Comparison of ENCODE assay signal across 12 cellular contexts in genomic region chr6:15642276-15642675, GRCh38. TPM values are rescaled to one million over a fixed set of nuclear protein-coding genes. Genes with fewer than 3 reads are reported as not detected.
DNase-seq lines count a peak whose midpoint lies in the region; ATAC-seq and TF ChIP-seq lines count a peak whose summit lies in the region.
"Had no signal": no experiment of that assay in that cellular context is flagged by ENCODE, and none has a peak within 500 bp of the region (broad histone marks: within the 10 kb centered on the region; RNA-seq: fewer than 3 reads in every experiment).

No MANE protein-coding gene starts in this region.

- H3K56ac ChIP-seq in IMR-90 (ENCODE audit: extremely low read depth, insufficient read depth, low read length), result no peak overlapping the region

- H3K27ac Mint-ChIP-seq in memory B cell, result no peak overlapping the region
- H3K27ac Mint-ChIP-seq: activated naive CD8-positive, alpha-beta T cell treated with anti-CD3 and anti-CD28 coated beads for 36 hours had no signal

- no peaks in the 10 kb centered on the region for H4K20me1 ChIP-seq in IMR-90 (ENCODE audit: insufficient read depth, low read length)

- no peak overlapping the region for H4K5ac ChIP-seq in IMR-90 (ENCODE audit: low read depth, low read length)

- no peaks in the 10 kb centered on the region for H3K4me1 ChIP-seq in IMR-90 (ENCODE audit: control insufficient read depth, insufficient read depth, low read length)

- no peak for TF ChIP-seq POLR2A in IMR-90 (IDR thresholded peaks at IDR 0.05; ENCODE audit: low read depth, low read length)

- BruUV-seq in IMR-90 (replicated peaks; lab: Mats Ljungman, UMichigan), result no TSS peak

- no peak overlapping the region for H2BK120ac ChIP-seq in IMR-90 (ENCODE audit: low read depth, low read length)

- no peak for ATAC-seq in IMR-90 (ENCODE audit: low read depth)
- peak; percentile 29 for ATAC-seq in memory B cell (ENCODE audit: low read depth)
- ATAC-seq in HG03045 (IDR thresholded peaks at IDR 0.05; ENCODE audit: unreplicated experiment), result no peak

- TF ChIP-seq CTCF in GM12864 (IDR thresholded peaks at IDR 0.05; ENCODE audit: low read depth, low read length, missing control alignments) (peak; percentile 57), IMR-90 (conservative IDR thresholded peaks at IDR 0.05; ENCODE audit: low read depth, low read length) (0 out of 2 replicates have a peak, but pooled peaks have one; percentile 19), brain microvascular endothelial cell (IDR thresholded peaks at IDR 0.05; ENCODE audit: low read depth, low read length, missing control alignments) (peak; percentile 61)

- peaks cover 25% of the 10 kb centered on the region for H3K4me1 Mint-ChIP-seq in memory B cell

- H2AFZ ChIP-seq in IMR-90 (replicated peaks; ENCODE audit: low read length, poor library complexity), result no peak overlapping the region

- H3K14ac ChIP-seq in IMR-90 (replicated peaks; ENCODE audit: low read depth, low read length), result no peak overlapping the region

- no peak overlapping the region for H4K8ac ChIP-seq in IMR-90 (ENCODE audit: low read depth in 2 of 2, low read length in 2 of 2)

- no peak overlapping the region for H3K18ac ChIP-seq in IMR-90 (ENCODE audit: low read depth, low read length)

- H3K36me3 Mint-ChIP-seq in memory B cell, result peaks cover 72% of the 10 kb centered on the region

- peaks cover 8% of the 10 kb centered on the region for H3K9me3 ChIP-seq in IMR-90 (ENCODE audit: control insufficient read depth, insufficient read depth, low read length)

- no peak for DNase-seq in GM12864 (ENCODE audit: low read depth)
- no peak for DNase-seq in IMR-90
- DNase-seq in brain microvascular endothelial cell, result no peak
- DNase-seq in memory B cell (ENCODE audit: low spot score in 2 of 2), result no peak
- DNase-seq in MV-4-11 (lab: John Stamatoyannopoulos, UW), result no peak
- DNase-seq in NCI-H510A treated with DMSO at 0.1 percent for 48 hours (lab: John Stamatoyannopoulos, UW), result no peak
- DNase-seq: activated naive CD8-positive, alpha-beta T cell treated with anti-CD3 and anti-CD28 coated beads for 36 hours; hippocampal formation; NCI-H524 treated with DMSO at 0.1 percent for 48 hours had no signal

- no peaks in the 10 kb centered on the region for H3K27me3 Mint-ChIP-seq in memory B cell
- H3K27me3 Mint-ChIP-seq: activated naive CD8-positive, alpha-beta T cell treated with anti-CD3 and anti-CD28 coated beads for 36 hours had no signal

- H2AK9ac ChIP-seq in IMR-90 (replicated peaks; ENCODE audit: low read depth, low read length, poor library complexity), result no peak overlapping the region

- dilution Hi-C loops in IMR-90 (cut with HindIII; ENCODE audit: low sequenced_read_pairs, unreplicated experiment), result no loop called here

- H2AK5ac ChIP-seq in IMR-90 (ENCODE audit: low read depth, low read length), result no peak overlapping the region

- no peak overlapping the region for H2BK5ac ChIP-seq in IMR-90 (ENCODE audit: low read depth, low read length, poor library complexity, severe bottlenecking)

- no peak overlapping the region for H2BK20ac ChIP-seq in IMR-90 (ENCODE audit: low read depth, low read length)

- H3K4me2 ChIP-seq in IMR-90 (ENCODE audit: low read depth, low read length), result no peak overlapping the region

- H3K9me1 ChIP-seq in IMR-90 (ENCODE audit: insufficient read depth, low read length), result no peaks in the 10 kb centered on the region

- H3K9ac ChIP-seq in IMR-90 (ENCODE audit: low read depth, low read length), result no peak overlapping the region

- POLR2A ChIA-PET in IMR-90 (lab: Charles Lee; ENCODE audit: unreplicated experiment), result no interaction called here

- CTCF ChIA-PET in IMR-90 (lab: Yijun Ruan, JAX), result no interaction called here

- TF ChIP-seq RAD21 in IMR-90 (IDR thresholded peaks at IDR 0.05; ENCODE audit: low read length), result no peak

- H3K9me3 Mint-ChIP-seq in memory B cell, result peaks cover 22% of the 10 kb centered on the region

- no peak overlapping the region for H2BK15ac ChIP-seq in IMR-90 (ENCODE audit: low read depth, low read length)

- no peak overlapping the region for H3K27ac ChIP-seq in IMR-90 (ENCODE audit: insufficient read depth, low read length)
- H3K27ac ChIP-seq in brain microvascular endothelial cell, result no peak overlapping the region
- H3K27ac ChIP-seq: SK-N-MC, skin epidermis had no signal

- WGBS in IMR-90 (ENCODE audit: extremely low coverage in 2 of 2, insufficient read length in 1 of 2), 2 experiments, result 100% methylated on average over 1 of the region's 4 CpGs; no CpG with 5 or more reads in 1 of the 2 experiments

- H3K4ac ChIP-seq in IMR-90 (ENCODE audit: low read depth, low read length), result no peak overlapping the region

- peaks cover 0 to 5% of the 10 kb centered on the region in 2 experiments; a peak in 1 of 4 replicates for H3K79me1 ChIP-seq in IMR-90 (ENCODE audit: low read depth in 1 of 2, low read length in 2 of 2)

- H3K27me3 ChIP-seq in IMR-90 (ENCODE audit: control insufficient read depth, insufficient read depth, low read length) (no peaks in the 10 kb centered on the region), brain microvascular endothelial cell (replicated peaks) (no peaks in the 10 kb centered on the region)

- no peak overlapping the region for H3K4me3 Mint-ChIP-seq in memory B cell
- H3K4me3 Mint-ChIP-seq: activated naive CD8-positive, alpha-beta T cell treated with anti-CD3 and anti-CD28 coated beads for 36 hours had no signal

- intact Hi-C loops in IMR-90 (cut with micrococcal nuclease), result no loop called here

- in situ Hi-C loops in IMR-90 (cut with MboI; ENCODE audit: low sequenced_read_pairs), result no loop called here
- in situ Hi-C loops in brain microvascular endothelial cell (cut with HindIII; ENCODE audit: low pct_ligation_motif_present, low sequenced_read_pairs), result no loop called here

- no peak overlapping the region for H4K91ac ChIP-seq in IMR-90 (ENCODE audit: insufficient read depth, low read depth, low read length)

- H3K4me3 ChIP-seq in GM12864 (ENCODE audit: low read depth, low read length) (no peak overlapping the region), IMR-90 (ENCODE audit: insufficient read depth, low read depth, low read length) (no peak overlapping the region), brain microvascular endothelial cell (ENCODE audit: low read depth, low read length) (no peak overlapping the region)
- H3K4me3 ChIP-seq: SK-N-MC, skin epidermis had no signal

- H3K36me3 ChIP-seq in IMR-90 (ENCODE audit: control insufficient read depth, insufficient read depth, low read length) (no peaks in the 10 kb centered on the region), brain microvascular endothelial cell (replicated peaks) (no peaks in the 10 kb centered on the region)

- no peak overlapping the region for H3K23ac ChIP-seq in IMR-90 (ENCODE audit: low read depth, low read length)

TF ChIP-seq in IMR-90, 13 proteins besides CTCF, POLR2A, EP300 and RAD21:
- no peak for TF ChIP-seq SMC3 (IDR thresholded peaks at IDR 0.05; ENCODE audit: low read depth, low read length)
- no peak for TF ChIP-seq RFX5 (IDR thresholded peaks at IDR 0.05; ENCODE audit: low read depth, low read length)
- TF ChIP-seq MXI1 (IDR thresholded peaks at IDR 0.05; ENCODE audit: borderline replicate concordance, low read depth, low read length), result no peak
- no peak for TF ChIP-seq FOS (IDR thresholded peaks at IDR 0.05; ENCODE audit: low read depth, low read length)
- TF ChIP-seq, protein P1, sequence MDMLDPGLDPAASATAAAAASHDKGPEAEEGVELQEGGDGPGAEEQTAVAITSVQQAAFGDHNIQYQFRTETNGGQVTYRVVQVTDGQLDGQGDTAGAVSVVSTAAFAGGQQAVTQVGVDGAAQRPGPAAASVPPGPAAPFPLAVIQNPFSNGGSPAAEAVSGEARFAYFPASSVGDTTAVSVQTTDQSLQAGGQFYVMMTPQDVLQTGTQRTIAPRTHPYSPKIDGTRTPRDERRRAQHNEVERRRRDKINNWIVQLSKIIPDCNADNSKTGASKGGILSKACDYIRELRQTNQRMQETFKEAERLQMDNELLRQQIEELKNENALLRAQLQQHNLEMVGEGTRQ (IDR thresholded peaks at IDR 0.05; ENCODE audit: low read depth, low read length), result no peak
- TF ChIP-seq NFE2L2 (IDR thresholded peaks at IDR 0.05; ENCODE audit: low read depth, low read length), result no peak
- TF ChIP-seq BHLHE40 (IDR thresholded peaks at IDR 0.05; ENCODE audit: low read depth, low read length), result no peak
- TF ChIP-seq ELK1 (IDR thresholded peaks at IDR 0.05; ENCODE audit: borderline replicate concordance, low read depth, low read length), result no peak
- no peak for TF ChIP-seq MAZ (IDR thresholded peaks at IDR 0.05; ENCODE audit: borderline replicate concordance, low read depth, low read length)
- TF ChIP-seq RCOR1 (IDR thresholded peaks at IDR 0.05; ENCODE audit: insufficient replicate concordance, low read length), result no peak
- TF ChIP-seq CHD1 (IDR thresholded peaks at IDR 0.05; ENCODE audit: low read depth, low read length), result no peak
- no peak for TF ChIP-seq MAFK (IDR thresholded peaks at IDR 0.05; ENCODE audit: low read depth, low read length)
- no peak for TF ChIP-seq CEBPB (IDR thresholded peaks at IDR 0.05; ENCODE audit: low read depth, low read length)

RNA-seq across cellular contexts. Expression of gene DTNBP1, which starts 20.6 kb away (rescaled TPM):
- 4.7 and 4.8 TPM in 2 replicates for total RNA-seq in IMR-90 (2012; rRNA removed)
- polyA plus RNA-seq in IMR-90 (2012; rRNA removed), result 15.8 and 18.7 TPM in 2 replicates
- polyA plus RNA-seq in IMR-90 (2012; cell fraction: cytosol; rRNA removed), result 12.7 and 16.6 TPM in 2 replicates
- 7.9 and 10.7 TPM in 2 replicates for polyA plus RNA-seq in IMR-90 (2012; cell fraction: nucleus; rRNA removed; ENCODE audit: low replicate concordance)
